In genomic region chr14:106442857-106443256, GRCh38 we compare ENCODE assay signal across 9 cellular contexts.
DNase-seq lines count a peak whose midpoint lies in the region; ATAC-seq and TF ChIP-seq lines count a peak whose summit lies in the region.
"Had no signal": no experiment of that assay in that cellular context is flagged by ENCODE, and none has a peak within 500 bp of the region (broad histone marks: within the 10 kb centered on the region; RNA-seq: fewer than 3 reads in every experiment).

No MANE protein-coding gene starts in this region.

- H3K27ac ChIP-seq in RWPE2 (ENCODE audit: poor library complexity, severe bottlenecking) = no peak overlapping the region

- no peaks in the 10 kb centered on the region for H3K4me1 ChIP-seq in RWPE2 (ENCODE audit: insufficient read depth, poor library complexity, severe bottlenecking)

- DNase-seq in GM19240 (ENCODE audit: insufficient read length, low spot score) = peak; percentile 8
- no peak for DNase-seq in RWPE2 (ENCODE audit: low spot score)
- peak; percentile 13 for DNase-seq in activated effector memory CD4-positive, alpha-beta T cell treated with Interleukin-2 at 50 U/mL for 16 hours
- peak; percentile 26 for DNase-seq in stimulated activated CD8-positive, alpha-beta memory T cell treated with anti-CD3 and anti-CD28 coated beads, Interleukin-12 subunit alpha, Interleukin-12 subunit beta, amount 100 ng/mL, for 1 hour (ENCODE audit: low read depth)
- no peak for DNase-seq in left ventricle myocardium superior
- DNase-seq in A172 (ENCODE audit: low spot score) = no peak
- DNase-seq: NCI-H2171 treated with DMSO at 0.1 percent for 48 hours had no signal

- TF ChIP-seq CTCF in RWPE2 (IDR thresholded peaks at IDR 0.05; ENCODE audit: poor library complexity, severe bottlenecking) = peak; percentile 29

- H3K4me3 ChIP-seq in RWPE2 (ENCODE audit: severe bottlenecking) = no peak overlapping the region

- no peaks in the 10 kb centered on the region for H3K36me3 ChIP-seq in RWPE2 (ENCODE audit: low read depth)

- peaks cover 6% of the 10 kb centered on the region for H3K27me3 ChIP-seq in RWPE2 (ENCODE audit: insufficient read depth, poor library complexity, severe bottlenecking)

- ATAC-seq in RWPE2 (ENCODE audit: low read depth) (peak; percentile 55; the same call in 1 of the 3 replicates), GM19328 (IDR thresholded peaks at IDR 0.05; ENCODE audit: unreplicated experiment) (no peak), left ventricle myocardium superior (no peak), HG02798 (IDR thresholded peaks at IDR 0.05; ENCODE audit: poor library complexity, unreplicated experiment) (no peak)

- no peaks in the 10 kb centered on the region for H3K9me3 ChIP-seq in RWPE2 (ENCODE audit: severe bottlenecking)

- intact Hi-C loops in left ventricle myocardium superior (cut with micrococcal nuclease) = no loop called here

Comparison
In these comparisons a context has a peak if more than half of its experiments do, and no peak if none do; other contexts are left out.
1. DNase-seq: peak in GM19240 (single experiment), activated effector memory CD4-positive, alpha-beta T cell treated with Interleukin-2 at 50 U/mL for 16 hours (single experiment) and stimulated activated CD8-positive, alpha-beta memory T cell treated with anti-CD3 and anti-CD28 coated beads, Interleukin-12 subunit alpha, Interleukin-12 subunit beta, amount 100 ng/mL, for 1 hour (single experiment); none in RWPE2 (single experiment), left ventricle myocardium superior (single experiment) and A172 (single experiment).